Comparison of ENCODE assay signal across 1 cellular context in genomic region chr5:177089825-177090641, GRCh38.
TF ChIP-seq lines count a peak whose summit lies in the region.

No MANE protein-coding gene starts in this region.

TF ChIP-seq in HepG2, 621 proteins besides CTCF, POLR2A, EP300 and RAD21 (continued from another document and continues in another):
- TF ChIP-seq AKNA (CRISPR knock-in tag; IDR thresholded peaks at IDR 0.05; ENCODE audit: borderline replicate concordance) (no peak), ZNF225 (CRISPR knock-in tag; IDR thresholded peaks at IDR 0.05) (0 out of 2 replicates have a peak, but pooled peaks have one; percentile 8), CHD4 (IDR thresholded peaks at IDR 0.05; ENCODE audit: borderline replicate concordance, low read length) (no peak), HNRNPLL (IDR thresholded peaks at IDR 0.05; ENCODE audit: low read depth, low read length, poor library complexity, severe bottlenecking) (no peak), CEBPB (IDR thresholded peaks at IDR 0.05; ENCODE audit: borderline replicate concordance, low read depth, low read length) (no peak), ZBTB38 (CRISPR knock-in tag; IDR thresholded peaks at IDR 0.05) (0 out of 2 replicates have a peak, but pooled peaks have one; percentile 37), MIER2 (CRISPR knock-in tag; IDR thresholded peaks at IDR 0.05) (no peak), ZNF672 (CRISPR knock-in tag; IDR thresholded peaks at IDR 0.05) (peak; percentile 24; the same call in 1 of the 2 replicates), U2AF2 (IDR thresholded peaks at IDR 0.05; ENCODE audit: low read depth, low read length) (no peak), ZNF546 (CRISPR knock-in tag; conservative IDR thresholded peaks at IDR 0.05) (no peak), CREB1 (IDR thresholded peaks at IDR 0.05) (no peak), CREB1 (CRISPR knock-in tag; IDR thresholded peaks at IDR 0.05) (no peak), ZNF724P (CRISPR knock-in tag; IDR thresholded peaks at IDR 0.05; ENCODE audit: borderline replicate concordance) (no peak), FOXM1 (CRISPR knock-in tag; IDR thresholded peaks at IDR 0.05) (no peak), TARDBP (CRISPR knock-in tag; IDR thresholded peaks at IDR 0.05) (peak; percentile 75), ZNF205 (CRISPR knock-in tag; IDR thresholded peaks at IDR 0.05) (no peak), ZNF780A (CRISPR knock-in tag; IDR thresholded peaks at IDR 0.05) (no peak), DR1 (CRISPR knock-in tag; IDR thresholded peaks at IDR 0.05) (no peak), ZNF776 (CRISPR knock-in tag; IDR thresholded peaks at IDR 0.05) (no peak), ATF5 (CRISPR knock-in tag; IDR thresholded peaks at IDR 0.05; ENCODE audit: low read depth) (no peak), ZNF639 (CRISPR knock-in tag; conservative IDR thresholded peaks at IDR 0.05) (no peak), NFE2L2 (IDR thresholded peaks at IDR 0.05; ENCODE audit: low read length) (no peak), ZNF879 (CRISPR knock-in tag; IDR thresholded peaks at IDR 0.05) (no peak), ZFP36L1 (CRISPR knock-in tag; IDR thresholded peaks at IDR 0.05) (no peak), ZNF343 (CRISPR knock-in tag; IDR thresholded peaks at IDR 0.05) (no peak), BATF2 (CRISPR knock-in tag; IDR thresholded peaks at IDR 0.05) (no peak), LCORL (IDR thresholded peaks at IDR 0.05) (no peak), LCORL (CRISPR knock-in tag; IDR thresholded peaks at IDR 0.05) (no peak), ZNF737 (CRISPR knock-in tag; IDR thresholded peaks at IDR 0.05; ENCODE audit: borderline replicate concordance) (no peak), ZSCAN31 (CRISPR knock-in tag; IDR thresholded peaks at IDR 0.05; ENCODE audit: low read depth) (no peak), KLF13 (CRISPR knock-in tag; IDR thresholded peaks at IDR 0.05) (no peak), ZMYM3 (CRISPR knock-in tag; IDR thresholded peaks at IDR 0.05) (no peak), EZH2 (conservative IDR thresholded peaks at IDR 0.05; ENCODE audit: low read depth, low read length) (no peak), ZFP91 (CRISPR knock-in tag; IDR thresholded peaks at IDR 0.05; ENCODE audit: borderline replicate concordance) (peak; percentile 55), ZNF224 (CRISPR knock-in tag; IDR thresholded peaks at IDR 0.05) (no peak; the same call in 1 of the 2 replicates), RBM39 (IDR thresholded peaks at IDR 0.05; ENCODE audit: low read depth, low read length, poor library complexity, severe bottlenecking) (no peak), KMT2B (CRISPR knock-in tag; IDR thresholded peaks at IDR 0.05) (no peak), SMAD9 (CRISPR knock-in tag; IDR thresholded peaks at IDR 0.05) (no peak), ZNF777 (CRISPR knock-in tag; IDR thresholded peaks at IDR 0.05) (no peak), HOXA7 (CRISPR knock-in tag; IDR thresholded peaks at IDR 0.05) (no peak), MLXIP (CRISPR knock-in tag; IDR thresholded peaks at IDR 0.05; ENCODE audit: borderline replicate concordance) (no peak), ZNF17 (CRISPR knock-in tag; IDR thresholded peaks at IDR 0.05) (no peak), ZNF512 (CRISPR knock-in tag; IDR thresholded peaks at IDR 0.05) (0 out of 2 replicates have a peak, but pooled peaks have one; percentile 47), SATB2 (CRISPR knock-in tag; IDR thresholded peaks at IDR 0.05) (no peak), ZMAT3 (CRISPR knock-in tag; conservative IDR thresholded peaks at IDR 0.05) (no peak), TCF7L2 (IDR thresholded peaks at IDR 0.05; ENCODE audit: low read depth, low read length) (no peak), ZNF839 (CRISPR knock-in tag; IDR thresholded peaks at IDR 0.05; ENCODE audit: borderline replicate concordance) (peak; percentile 77; the same call in 1 of the 2 replicates), CENPBD1 (CRISPR knock-in tag; IDR thresholded peaks at IDR 0.05; ENCODE audit: borderline replicate concordance, low read depth) (no peak), ZNF326 (CRISPR knock-in tag; IDR thresholded peaks at IDR 0.05; ENCODE audit: borderline replicate concordance) (no peak), ARNT2 (CRISPR knock-in tag; IDR thresholded peaks at IDR 0.05; ENCODE audit: low read depth) (no peak), MYNN (CRISPR knock-in tag; IDR thresholded peaks at IDR 0.05; ENCODE audit: low read depth) (no peak), CBX5 (CRISPR knock-in tag; IDR thresholded peaks at IDR 0.05; ENCODE audit: borderline replicate concordance) (no peak), SMC3 (IDR thresholded peaks at IDR 0.05; ENCODE audit: low read length) (no peak), NR2F1 (CRISPR knock-in tag; IDR thresholded peaks at IDR 0.05) (no peak), REL (CRISPR knock-in tag; conservative IDR thresholded peaks at IDR 0.05) (no peak), JUN (CRISPR knock-in tag; IDR thresholded peaks at IDR 0.05) (no peak), ZKSCAN1 (IDR thresholded peaks at IDR 0.05; ENCODE audit: low read length) (no peak), TFE3 (CRISPR knock-in tag; IDR thresholded peaks at IDR 0.05) (no peak), DDIT3 (CRISPR knock-in tag; IDR thresholded peaks at IDR 0.05) (no peak)
